In the genomic region with DNA sequence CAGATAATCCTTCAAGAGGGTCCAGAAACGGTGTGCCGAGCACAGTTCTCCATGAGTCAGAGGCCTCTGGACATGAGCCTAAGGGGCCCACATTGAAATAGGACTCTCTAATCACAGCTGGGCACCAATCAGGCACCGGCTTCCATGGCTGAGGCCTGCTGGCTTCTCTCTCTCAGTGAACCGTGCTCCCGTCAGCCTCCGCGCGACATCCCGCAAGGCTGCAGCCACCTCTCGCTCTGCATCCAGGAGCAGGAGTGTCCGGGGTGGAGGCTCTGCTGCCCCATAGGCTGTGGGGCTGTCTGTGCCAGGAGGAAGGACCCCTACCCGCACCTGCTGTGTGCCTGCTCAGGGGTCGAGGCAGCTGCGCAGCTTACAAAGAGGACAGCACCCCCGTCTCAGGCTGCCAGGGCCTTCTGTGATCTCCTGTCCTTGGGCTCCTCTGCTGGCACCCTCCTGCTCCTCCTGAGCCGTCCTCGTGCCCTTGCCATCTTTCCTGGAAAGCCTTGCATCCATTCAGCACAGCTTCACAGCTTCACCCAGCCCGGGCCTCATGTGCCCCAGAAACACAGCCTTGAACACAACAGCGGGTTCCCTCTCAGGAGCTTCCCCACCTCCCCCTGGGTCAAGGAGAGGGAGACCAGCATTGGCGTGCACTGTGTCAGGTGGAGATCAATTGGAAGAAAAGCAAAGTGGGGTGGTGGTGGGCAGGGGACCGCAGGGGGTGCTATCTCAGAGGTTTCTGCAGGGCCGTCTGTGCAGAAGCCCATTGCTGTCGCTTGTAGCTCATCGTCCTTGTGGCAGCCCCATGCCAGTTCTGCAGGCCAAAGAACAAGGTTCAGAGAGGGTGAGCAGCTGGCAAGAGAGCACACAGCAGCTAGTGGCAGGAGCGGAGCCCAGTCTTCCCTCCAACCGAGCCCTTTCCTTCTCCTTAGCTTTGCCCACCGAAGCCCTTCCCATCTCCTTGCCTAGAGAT, we compare ENCODE assay signal across 2 cellular contexts.
TF ChIP-seq lines count a peak whose summit lies in the region.

No MANE protein-coding gene starts in this region.

TF ChIP-seq in K562, 482 proteins besides CTCF, POLR2A, EP300 and RAD21:
- TF ChIP-seq ZFP36 (IDR thresholded peaks at IDR 0.05; ENCODE audit: low read depth, low read length, partially characterized antibody), result peak; percentile 34
- TF ChIP-seq, protein P1, sequence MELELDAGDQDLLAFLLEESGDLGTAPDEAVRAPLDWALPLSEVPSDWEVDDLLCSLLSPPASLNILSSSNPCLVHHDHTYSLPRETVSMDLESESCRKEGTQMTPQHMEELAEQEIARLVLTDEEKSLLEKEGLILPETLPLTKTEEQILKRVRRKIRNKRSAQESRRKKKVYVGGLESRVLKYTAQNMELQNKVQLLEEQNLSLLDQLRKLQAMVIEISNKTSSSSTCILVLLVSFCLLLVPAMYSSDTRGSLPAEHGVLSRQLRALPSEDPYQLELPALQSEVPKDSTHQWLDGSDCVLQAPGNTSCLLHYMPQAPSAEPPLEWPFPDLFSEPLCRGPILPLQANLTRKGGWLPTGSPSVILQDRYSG (tag; conservative IDR thresholded peaks at IDR 0.05; ENCODE audit: low read depth), result no peak

TF ChIP-seq in HepG2, 621 proteins besides CTCF, POLR2A, EP300 and RAD21:
- TF ChIP-seq ZNF768 (CRISPR knock-in tag; IDR thresholded peaks at IDR 0.05), result peak; percentile 87
- no peak for TF ChIP-seq TGIF2 (CRISPR knock-in tag; IDR thresholded peaks at IDR 0.05)
- no peak for TF ChIP-seq SAP130 (CRISPR knock-in tag; IDR thresholded peaks at IDR 0.05; ENCODE audit: low read depth)
- no peak for TF ChIP-seq NRL (CRISPR knock-in tag; IDR thresholded peaks at IDR 0.05; ENCODE audit: borderline replicate concordance)
